ENCODE assay signal across 8 cellular contexts in genomic region chr1:241846862-241847539, GRCh38. TPM values are rescaled to one million over a fixed set of nuclear protein-coding genes. Genes with fewer than 3 reads are reported as not detected.
A peak's percentile ranks its signal among the peaks of the same experiment; 100 is the strongest.
DNase-seq lines count a peak whose midpoint lies in the region; ATAC-seq, FAIRE-seq and TF ChIP-seq lines count a peak whose summit lies in the region.

No MANE protein-coding gene starts in this region.

- peak overlapping the region; percentile 97 to 100 (median 100) for H3K27ac Mint-ChIP-seq in brain

- ATAC-seq in A549 = no peak

- peak overlapping the region; percentile 85 for H3K4me2 ChIP-seq in A549

- 82% methylated on average over 4 of the region's 4 CpGs for WGBS in A549 (ENCODE audit: missing lambda C conversion rate)
- WGBS in HUES64 = 80% methylated on average over 4 of the region's 4 CpGs

- H3K36me3 ChIP-seq in HUES64 (ENCODE audit: insufficient read depth, low read length) (peaks cover 29% of the 10 kb centered on the region), muscle layer of duodenum (ENCODE audit: control insufficient read depth in 1 of 2, insufficient read depth in 2 of 2, low read length in 2 of 2) (no peaks in the 10 kb centered on the region)

- H3K27ac ChIP-seq in A549 = peak overlapping the region; percentile 94 to 99
- peak overlapping the region; percentile 98; the same call in 1 of the 2 replicates for H3K27ac ChIP-seq in HUES64 (ENCODE audit: low read depth, low read length)
- no peak overlapping the region for H3K27ac ChIP-seq in muscle layer of duodenum (ENCODE audit: low read length)

- TF ChIP-seq EP300 in A549 (IDR thresholded peaks at IDR 0.05) = no peak

- POLR2A ChIA-PET in A549 (lab: Yijun Ruan, JAX) = interaction anchor here (0.6 kb wide), 1 partner anchor 111 kb away, joined by 3 read pairs; no protein-coding TSS in a partner anchor

- H3K27me3 Mint-ChIP-seq in brain = peaks cover 13% of the 10 kb centered on the region

- no peak for TF ChIP-seq RAD21 in A549 (conservative IDR thresholded peaks at IDR 0.05 in 1 of 2, IDR thresholded peaks at IDR 0.05 in 1 of 2)

- H3K27me3 ChIP-seq in HUES64 (ENCODE audit: insufficient read depth, low read length) = no peaks in the 10 kb centered on the region
- H3K27me3 ChIP-seq in muscle layer of duodenum (ENCODE audit: low read depth, low read length) = no peaks in the 10 kb centered on the region

- H3K9me3 ChIP-seq in A549 (no peaks in the 10 kb centered on the region), HUES64 (ENCODE audit: insufficient read depth, low read depth, low read length) (no peaks in the 10 kb centered on the region), muscle layer of duodenum (ENCODE audit: control insufficient read depth in 1 of 2, low read length in 2 of 2) (no peaks in the 10 kb centered on the region)

- H3K4me1 ChIP-seq in A549 (peaks cover 16% of the 10 kb centered on the region), HUES64 (ENCODE audit: insufficient read depth, low read length) (peaks cover 15% of the 10 kb centered on the region; the same call in 1 of the 2 replicates), muscle layer of duodenum (ENCODE audit: control insufficient read depth in 1 of 2, insufficient read depth in 2 of 2, low read length in 2 of 2) (peaks cover 4 to 5% of the 10 kb centered on the region in 2 donors)

- H3K9me3 Mint-ChIP-seq in brain = no peaks in the 10 kb centered on the region

- H3K4me1 Mint-ChIP-seq in brain = peaks cover 39% of the 10 kb centered on the region

- H3K9ac ChIP-seq in HUES64 (ENCODE audit: low read depth, low read length) = peak overlapping the region; percentile 88; the same call in 1 of the 2 replicates

- no peak for DNase-seq in A549 (ENCODE audit: low read depth in 1 of 2, low spot score in 1 of 2)
- no peak for DNase-seq in activated effector memory CD4-positive, alpha-beta T cell treated with Interleukin-2 at 50 U/mL for 16 hours
- DNase-seq in frontal cortex (ENCODE audit: low spot score in 2 of 2) = no peak
- DNase-seq in MV-4-11 (lab: John Stamatoyannopoulos, UW) = no peak
- no peak for DNase-seq in GOT3 (lab: John Stamatoyannopoulos, UW)

- H3K4me3 ChIP-seq in A549 (peak overlapping the region; percentile 81), HUES64 (ENCODE audit: low read length) (peak overlapping the region; percentile 85), muscle layer of duodenum (ENCODE audit: low read depth in 1 of 2, low read length in 2 of 2) (peak overlapping the region; percentile 83 to 86)

- no peak for TF ChIP-seq CTCF in A549 (IDR thresholded peaks at IDR 0.05)
- TF ChIP-seq CTCF in brain (conservative IDR thresholded peaks at IDR 0.05) = no peak

- CTCF ChIA-PET in A549 (lab: Yijun Ruan, JAX) = interaction anchor here (1.5 to 8.5 kb wide), 4 partner anchors 9 to 236 kb away, joined by 5 to 48 read pairs (median 8); partner anchors contain the start of gene MAP1LC3C

- FAIRE-seq in A549 (lab: Jason Lieb, UNC) (no peak), frontal cortex (lab: Jason Lieb, UNC) (no peak)

- no peak for TF ChIP-seq POLR2A in A549 (IDR thresholded peaks at IDR 0.05; ENCODE audit: low read length)

- peak overlapping the region; percentile 97 to 100 (median 98) for H3K4me3 Mint-ChIP-seq in brain

- H3K36me3 Mint-ChIP-seq in brain = no peaks in the 10 kb centered on the region

TF ChIP-seq in A549, 52 proteins besides CTCF, POLR2A, EP300 and RAD21:
- TF ChIP-seq NPAS2 (CRISPR knock-in tag; IDR thresholded peaks at IDR 0.05; ENCODE audit: borderline replicate concordance) (no peak), CBX8 (IDR thresholded peaks at IDR 0.05) (no peak), ELK1 (IDR thresholded peaks at IDR 0.05; ENCODE audit: low read depth, low read length) (no peak), PHF8 (IDR thresholded peaks at IDR 0.05; ENCODE audit: borderline replicate concordance, low read depth) (0 out of 2 replicates have a peak, but pooled peaks have one; percentile 3), BHLHE40 (IDR thresholded peaks at IDR 0.05; ENCODE audit: low read depth, low read length) (no peak), TP53 (CRISPR knock-in tag; IDR thresholded peaks at IDR 0.05) (no peak)
TF ChIP-seq in A549: peak in this region for 1.

RNA-seq across cellular contexts. Expression of gene EXO1, which starts 1.0 kb away (rescaled TPM):
- polyA plus RNA-seq in A549 (2011; rRNA removed) (22.1 and 33.1 TPM in 2 replicates), A549 (2017; fragmentation: RNase III; extraction: RNeasy Plus Mini Kit Qiagen cat#74134 plus additional on column Dnase treatment) (19.7 to 25.9 TPM (median 23.0 TPM) in 3 replicates), brain (ENCODE audit: insufficient read depth, low read depth, low replicate concordance) (12.8 TPM)
- polyA plus RNA-seq in A549 (2012; cell fraction: cytosol; rRNA removed) = 12.0 and 12.1 TPM in 2 replicates
- 9.9 and 13.2 TPM in 2 replicates for polyA plus RNA-seq in A549 (2012; cell fraction: nucleus; rRNA removed)
- polyA minus RNA-seq in A549 (2011; rRNA and poly(A)+ RNA removed) = 20.1 and 21.5 TPM in 2 replicates
- 26.7 TPM for polyA plus RNA-seq in HUES64 (2013, experiment 1 of 2)
- 26.8 TPM for polyA plus RNA-seq in HUES64 (2013, experiment 2 of 2)
- total RNA-seq in frontal cortex = 3.3 TPM
